In the genomic region with DNA sequence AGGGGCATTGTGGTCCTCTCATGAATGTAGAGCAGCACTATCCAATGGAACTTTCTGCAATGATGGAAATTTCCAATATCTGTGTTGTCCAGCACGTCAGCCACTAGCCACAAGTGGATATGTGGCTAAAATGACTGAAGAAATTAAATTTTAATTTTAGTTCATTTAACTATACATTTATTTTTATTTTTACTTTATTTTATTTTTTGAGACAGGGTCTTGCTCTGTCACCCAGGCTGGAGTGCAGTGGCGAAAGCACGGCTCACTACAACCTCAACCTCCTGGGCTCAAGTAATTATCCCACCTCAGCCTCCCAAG, we compare ENCODE assay signal across 8 cellular contexts. TPM values are rescaled to one million over a fixed set of nuclear protein-coding genes. Genes with fewer than 3 reads are reported as not detected.
A peak's percentile ranks its signal among the peaks of the same experiment; 100 is the strongest.
DNase-seq lines count a peak whose midpoint lies in the region; ATAC-seq and TF ChIP-seq lines count a peak whose summit lies in the region.

No MANE protein-coding gene starts in this region.

- CTCF ChIA-PET in PC-9 (lab: Charles Lee) = interaction anchor here (0.7 to 3.0 kb wide), 6 partner anchors 27 to 194 kb away, joined by 3 to 40 read pairs (median 4); no protein-coding TSS in a partner anchor

- no peak overlapping the region for H3K27ac ChIP-seq in DND-41 (ENCODE audit: low read length)
- H3K27ac ChIP-seq in PC-9 = no peak overlapping the region
- no peak overlapping the region for H3K27ac ChIP-seq in parathyroid adenoma

- H2AFZ ChIP-seq in DND-41 (ENCODE audit: low read depth, low read length) (peak overlapping the region; percentile 66), PC-9 (peak overlapping the region; percentile 84; the same call in 1 of the 2 replicates), parathyroid adenoma (peak overlapping the region; percentile 80)

- H4K20me1 ChIP-seq in DND-41 (ENCODE audit: insufficient read depth, low read length) = no peaks in the 10 kb centered on the region
- no peaks in the 10 kb centered on the region for H4K20me1 ChIP-seq in PC-9 (ENCODE audit: insufficient read depth)

- POLR2A ChIA-PET in PC-9 (lab: Charles Lee; ENCODE audit: unreplicated experiment) = interaction anchor here (0.6 to 1.1 kb wide), 4 partner anchors 129 to 170 kb away, joined by 3 to 5 read pairs (median 4); a partner anchor contains a TSS

- H3F3A ChIP-seq in PC-9 (ENCODE audit: insufficient read depth, low read depth) = peaks cover 6% of the 10 kb centered on the region; the same call in 1 of the 2 replicates

- H3K79me2 ChIP-seq in DND-41 (ENCODE audit: insufficient read depth, low read length) (no peaks in the 10 kb centered on the region), PC-9 (ENCODE audit: low read depth) (no peaks in the 10 kb centered on the region), parathyroid adenoma (no peaks in the 10 kb centered on the region)

- H3K27me3 ChIP-seq in DND-41 (ENCODE audit: insufficient read depth, low read length, poor library complexity) = no peaks in the 10 kb centered on the region
- H3K27me3 ChIP-seq in PC-9 (ENCODE audit: insufficient read depth, low read depth) = no peaks in the 10 kb centered on the region
- no peaks in the 10 kb centered on the region for H3K27me3 ChIP-seq in endocrine pancreas (ENCODE audit: control insufficient read depth, insufficient read depth, low read length)
- no peaks in the 10 kb centered on the region for H3K27me3 ChIP-seq in parathyroid adenoma (ENCODE audit: control insufficient read depth, insufficient read depth, low read length)

- TF ChIP-seq CTCF in DND-41 (IDR thresholded peaks at IDR 0.05; ENCODE audit: borderline replicate concordance, extremely low read depth, low read length, poor library complexity, severe bottlenecking) = no peak
- TF ChIP-seq CTCF in PC-9 (conservative IDR thresholded peaks at IDR 0.05) = no peak
- no peak for TF ChIP-seq CTCF in parathyroid adenoma (IDR thresholded peaks at IDR 0.05)

- H3K4me1 ChIP-seq in DND-41 (ENCODE audit: insufficient read depth, low read length) = peaks cover 20% of the 10 kb centered on the region
- H3K4me1 ChIP-seq in PC-9 (replicated peaks; ENCODE audit: insufficient read depth) = 0 out of 2 replicates have a peak, but pooled peaks cover 4% of the 10 kb centered on the region
- no peaks in the 10 kb centered on the region for H3K4me1 ChIP-seq in endocrine pancreas (ENCODE audit: control insufficient read depth, insufficient read depth, low read length)
- H3K4me1 ChIP-seq in parathyroid adenoma = peaks cover 3% of the 10 kb centered on the region

- no peaks in the 10 kb centered on the region for H3K9me3 ChIP-seq in DND-41 (ENCODE audit: insufficient read depth, low read length, severe bottlenecking)
- H3K9me3 ChIP-seq in PC-9 (ENCODE audit: insufficient read depth, low read depth) = no peaks in the 10 kb centered on the region
- H3K9me3 ChIP-seq in endocrine pancreas (ENCODE audit: control insufficient read depth, low read length) = no peaks in the 10 kb centered on the region
- no peaks in the 10 kb centered on the region for H3K9me3 ChIP-seq in parathyroid adenoma (ENCODE audit: control insufficient read depth, low read length)

- ATAC-seq in DND-41 (ENCODE audit: insufficient read depth, low read depth) (no peak), GM18907 (IDR thresholded peaks at IDR 0.05; ENCODE audit: unreplicated experiment) (no peak)

- intact Hi-C loops in PC-9 (cut with micrococcal nuclease; ENCODE audit: unreplicated experiment) = loop anchor here (1.0 to 5.0 kb wide), 3 partner anchors 13 to 163 kb away; a partner anchor contains a TSS

- no peaks in the 10 kb centered on the region for H3K9me2 ChIP-seq in PC-9 (ENCODE audit: insufficient read depth)

- H3K4me3 ChIP-seq in DND-41 (ENCODE audit: low read depth in 1 of 2, low read length in 2 of 2) (peak overlapping the region in 1 of 2 experiments; percentile 56; a peak in 1 of 4 replicates), PC-9 (peak overlapping the region; percentile 70; the same call in 1 of the 2 replicates), endocrine pancreas (ENCODE audit: control insufficient read depth, insufficient read depth, low read length) (peak overlapping the region; percentile 68), parathyroid adenoma (ENCODE audit: low read depth, low read length) (no peak overlapping the region)

- H3K4me2 ChIP-seq in DND-41 (ENCODE audit: insufficient read depth, low read length) = peak overlapping the region; percentile 74
- peak overlapping the region; percentile 95 for H3K4me2 ChIP-seq in PC-9
- peak overlapping the region; percentile 36 for H3K4me2 ChIP-seq in parathyroid adenoma (ENCODE audit: low read length)

- BruUV-seq in PC-9 (replicated peaks; lab: Mats Ljungman, UMichigan) = no TSS peak

- H3K36me3 ChIP-seq in DND-41 (ENCODE audit: insufficient read depth, low read length) = no peaks in the 10 kb centered on the region
- no peaks in the 10 kb centered on the region for H3K36me3 ChIP-seq in PC-9 (ENCODE audit: low read depth)
- H3K36me3 ChIP-seq in endocrine pancreas (ENCODE audit: control insufficient read depth, insufficient read depth, low read length) = no peaks in the 10 kb centered on the region
- no peaks in the 10 kb centered on the region for H3K36me3 ChIP-seq in parathyroid adenoma (ENCODE audit: control insufficient read depth, insufficient read depth, low read length)

- H3K9ac ChIP-seq in DND-41 (ENCODE audit: low read depth, low read length) (no peak overlapping the region; the same call in 1 of the 2 replicates), endocrine pancreas (ENCODE audit: control insufficient read depth, insufficient read depth, low read length) (no peak overlapping the region), parathyroid adenoma (no peak overlapping the region)

- DNase-seq in DND-41 = no peak
- DNase-seq in PC-9 = no peak
- no peak for DNase-seq in GM19238 (ENCODE audit: insufficient read length, low spot score)
- no peak for DNase-seq in SHP77 treated with DMSO at 0.1 percent for 48 hours (lab: John Stamatoyannopoulos, UW)
- DNase-seq in NCI-H524 treated with DMSO at 0.1 percent for 48 hours (lab: John Stamatoyannopoulos, UW) = no peak

RNA-seq across cellular contexts. Expression of a gene that starts 13.3 kb away (rescaled TPM):
- 152 and 197 TPM in 2 replicates for total RNA-seq in PC-9 (2021)

Comparison
In these comparisons a context has a peak if more than half of its experiments do, and no peak if none do; other contexts are left out.
1. H3K4me2 ChIP-seq: peak in every context shown above with its lines; median percentile 95 in PC-9; 74 in DND-41; 36 in parathyroid adenoma.